In the genomic region with DNA sequence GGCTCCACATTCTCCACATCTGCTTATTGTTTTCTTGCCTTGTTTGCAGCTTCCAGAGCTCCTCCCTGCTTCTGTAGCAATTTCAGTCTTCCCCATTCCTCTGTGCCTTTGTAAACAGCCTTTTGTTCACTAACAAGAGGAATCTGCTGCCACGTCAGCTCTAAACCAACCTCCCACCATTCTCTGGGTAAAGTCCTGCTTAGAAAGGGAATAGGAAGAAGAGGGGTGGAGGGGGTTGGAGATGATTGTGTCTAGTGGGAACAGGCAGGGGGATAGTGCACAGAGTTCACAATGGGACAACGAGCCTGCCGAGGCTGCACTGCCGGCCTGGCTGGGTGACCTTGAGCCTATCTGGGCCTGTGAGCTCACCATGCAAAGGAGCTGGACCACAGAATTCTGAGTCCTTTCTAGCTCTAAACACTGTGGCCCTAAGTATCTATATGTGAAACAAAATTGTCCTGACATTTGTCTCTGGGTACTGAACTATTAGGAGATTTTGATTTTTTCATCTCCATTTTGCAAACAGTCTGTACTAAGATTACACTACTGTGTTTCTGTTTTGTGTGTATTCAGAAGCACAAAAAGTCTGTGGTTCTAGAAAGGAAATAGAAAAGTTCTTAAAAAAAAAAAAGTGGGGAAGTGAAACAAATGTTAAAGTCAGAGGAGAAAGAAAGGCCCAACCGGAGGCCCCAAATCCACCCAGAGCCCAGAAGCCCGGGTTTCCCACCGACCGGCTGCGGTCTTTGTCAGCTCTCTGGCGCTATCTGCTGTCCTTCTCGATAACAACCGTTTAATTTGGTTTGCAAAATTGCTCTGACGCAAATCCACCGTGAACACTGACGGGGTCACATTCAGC, we compare ENCODE assay signal across 8 cellular contexts. TPM values are rescaled to one million over a fixed set of nuclear protein-coding genes. Genes with fewer than 3 reads are reported as not detected.
DNase-seq lines count a peak whose midpoint lies in the region; ATAC-seq and TF ChIP-seq lines count a peak whose summit lies in the region.

No MANE protein-coding gene starts in this region.

- H3K27me3 ChIP-seq in HUES64 (ENCODE audit: insufficient read depth, low read length) (no peaks in the 10 kb centered on the region), neural progenitor cell (no peaks in the 10 kb centered on the region)

- no peaks in the 10 kb centered on the region for H3K36me3 ChIP-seq in HUES64 (ENCODE audit: insufficient read depth, low read length)
- H3K36me3 ChIP-seq in neural progenitor cell, result no peaks in the 10 kb centered on the region

- H3K27me3 Mint-ChIP-seq in activated T-helper 17 cell treated with anti-CD3 and anti-CD28 coated beads, Interleukin-2, amount 50 U/mL, for 72 hours, result no peaks in the 10 kb centered on the region
- peaks cover 5% of the 10 kb centered on the region for H3K27me3 Mint-ChIP-seq in neural progenitor cell (ENCODE audit: insufficient read depth, low read depth)

- H3K4me2 ChIP-seq in neural progenitor cell, result peak overlapping the region; percentile 59

- peaks cover 16% of the 10 kb centered on the region for H3F3A ChIP-seq in neural progenitor cell (ENCODE audit: low read depth)

- TF ChIP-seq CTCF in fibroblast of pulmonary artery (IDR thresholded peaks at IDR 0.05; ENCODE audit: low read length, missing control alignments) (peak; percentile 66), neural progenitor cell (IDR thresholded peaks at IDR 0.05) (peak; percentile 82)

- DNase-seq in DMS79 treated with DMSO at 0.1 percent for 48 hours (lab: John Stamatoyannopoulos, UW), result peak; percentile 37
- DNase-seq in RPMI8226, result peak; percentile 91
- DNase-seq in fibroblast of pulmonary artery (ENCODE audit: low read depth), result peak; percentile 81
- DNase-seq in neural progenitor cell (ENCODE audit: low spot score), result peak; percentile 92
- DNase-seq in stromal cell of bone marrow (ENCODE audit: low read depth), result peak; percentile 45

- peak overlapping the region; percentile 69 for H2AFZ ChIP-seq in neural progenitor cell (replicated peaks)

- no peaks in the 10 kb centered on the region for H3K9me3 Mint-ChIP-seq in activated T-helper 17 cell treated with anti-CD3 and anti-CD28 coated beads, Interleukin-2, amount 50 U/mL, for 72 hours
- H3K9me3 Mint-ChIP-seq in neural progenitor cell, result peaks cover 5% of the 10 kb centered on the region

- H3K36me3 Mint-ChIP-seq in activated T-helper 17 cell treated with anti-CD3 and anti-CD28 coated beads, Interleukin-2, amount 50 U/mL, for 72 hours (ENCODE audit: low read depth), result no peaks in the 10 kb centered on the region
- H3K36me3 Mint-ChIP-seq in neural progenitor cell, result no peaks in the 10 kb centered on the region

- 12% methylated on average over 15 of the region's 15 CpGs for WGBS in HUES64

- H4K20me1 ChIP-seq in neural progenitor cell (ENCODE audit: low read depth), result peaks cover 3% of the 10 kb centered on the region

- H3K9me3 ChIP-seq in HUES64 (ENCODE audit: insufficient read depth, low read depth, low read length) (no peaks in the 10 kb centered on the region), neural progenitor cell (ENCODE audit: low read depth) (no peaks in the 10 kb centered on the region)

- H3K9ac ChIP-seq in HUES64 (ENCODE audit: low read depth, low read length) (peak overlapping the region; percentile 54; the same call in 1 of the 2 replicates), neural progenitor cell (no peak overlapping the region)

- no peaks in the 10 kb centered on the region for H3K79me2 ChIP-seq in neural progenitor cell (ENCODE audit: low read depth)

- ATAC-seq in GM21526 (IDR thresholded peaks at IDR 0.05; ENCODE audit: low FRiP score, unreplicated experiment), result peak; percentile 93
- peak; percentile 82 for ATAC-seq in activated T-helper 17 cell treated with anti-CD3 and anti-CD28 coated beads, Interleukin-2, amount 50 U/mL, for 72 hours (replicated peaks)

- peak overlapping the region; percentile 22; the same call in 1 of the 2 replicates for H3K4me3 ChIP-seq in HUES64 (ENCODE audit: low read length)
- no peak overlapping the region for H3K4me3 ChIP-seq in fibroblast of pulmonary artery (replicated peaks; ENCODE audit: low read depth, low read length)
- peak overlapping the region; percentile 27 for H3K4me3 ChIP-seq in neural progenitor cell

- H3K27ac ChIP-seq in HUES64 (ENCODE audit: low read depth, low read length) (peak overlapping the region; percentile 89), neural progenitor cell (peak overlapping the region; percentile 83)

- H3K4me1 Mint-ChIP-seq in activated T-helper 17 cell treated with anti-CD3 and anti-CD28 coated beads, Interleukin-2, amount 50 U/mL, for 72 hours, result no peaks in the 10 kb centered on the region
- peaks cover 42% of the 10 kb centered on the region for H3K4me1 Mint-ChIP-seq in neural progenitor cell

- H3K4me1 ChIP-seq in HUES64 (ENCODE audit: insufficient read depth, low read length), result peaks cover 12% of the 10 kb centered on the region
- peaks cover 22% of the 10 kb centered on the region for H3K4me1 ChIP-seq in neural progenitor cell

- no peak overlapping the region for H3K27ac Mint-ChIP-seq in activated T-helper 17 cell treated with anti-CD3 and anti-CD28 coated beads, Interleukin-2, amount 50 U/mL, for 72 hours
- H3K27ac Mint-ChIP-seq in neural progenitor cell, result peak overlapping the region; percentile 98

- H3K4me3 Mint-ChIP-seq in activated T-helper 17 cell treated with anti-CD3 and anti-CD28 coated beads, Interleukin-2, amount 50 U/mL, for 72 hours, result no peak overlapping the region
- H3K4me3 Mint-ChIP-seq in neural progenitor cell, result peak overlapping the region; percentile 62

RNA-seq across cellular contexts. Expression of gene PRND, which starts 1.4 kb away (rescaled TPM):
- polyA plus RNA-seq in HUES64 (2013, experiment 1 of 2), result 0.25 TPM
- polyA plus RNA-seq in HUES64 (2013, experiment 2 of 2), result 0.13 TPM
- not detected for total RNA-seq in activated T-helper 17 cell treated with anti-CD3 and anti-CD28 coated beads, Interleukin-2, amount 50 U/mL, for 72 hours
- total RNA-seq in neural progenitor cell (ENCODE audit: low replicate concordance), result not detected in 2 replicates

RNA-seq across cellular contexts. Expression of gene PRNP, which starts 34.1 kb away (rescaled TPM):
- polyA plus RNA-seq in HUES64 (2013, experiment 1 of 2), result 14.5 TPM
- 16.5 TPM for polyA plus RNA-seq in HUES64 (2013, experiment 2 of 2)
- 10 to 100 TPM; 46.9 to 52.3 TPM for total RNA-seq in activated T-helper 17 cell treated with anti-CD3 and anti-CD28 coated beads, Interleukin-2, amount 50 U/mL, for 72 hours
- 4.2 and 5.4 TPM in 2 replicates for total RNA-seq in neural progenitor cell (ENCODE audit: low replicate concordance)

Comparison
In these comparisons a context has a peak if more than half of its experiments do, and no peak if none do; other contexts are left out.
1. DNase-seq: peak in every context shown above with its lines; median percentile 92 in neural progenitor cell; 91 in RPMI8226; 81 in fibroblast of pulmonary artery; 45 in stromal cell of bone marrow; 37 in DMS79 treated with DMSO at 0.1 percent for 48 hours.